In the genomic region with DNA sequence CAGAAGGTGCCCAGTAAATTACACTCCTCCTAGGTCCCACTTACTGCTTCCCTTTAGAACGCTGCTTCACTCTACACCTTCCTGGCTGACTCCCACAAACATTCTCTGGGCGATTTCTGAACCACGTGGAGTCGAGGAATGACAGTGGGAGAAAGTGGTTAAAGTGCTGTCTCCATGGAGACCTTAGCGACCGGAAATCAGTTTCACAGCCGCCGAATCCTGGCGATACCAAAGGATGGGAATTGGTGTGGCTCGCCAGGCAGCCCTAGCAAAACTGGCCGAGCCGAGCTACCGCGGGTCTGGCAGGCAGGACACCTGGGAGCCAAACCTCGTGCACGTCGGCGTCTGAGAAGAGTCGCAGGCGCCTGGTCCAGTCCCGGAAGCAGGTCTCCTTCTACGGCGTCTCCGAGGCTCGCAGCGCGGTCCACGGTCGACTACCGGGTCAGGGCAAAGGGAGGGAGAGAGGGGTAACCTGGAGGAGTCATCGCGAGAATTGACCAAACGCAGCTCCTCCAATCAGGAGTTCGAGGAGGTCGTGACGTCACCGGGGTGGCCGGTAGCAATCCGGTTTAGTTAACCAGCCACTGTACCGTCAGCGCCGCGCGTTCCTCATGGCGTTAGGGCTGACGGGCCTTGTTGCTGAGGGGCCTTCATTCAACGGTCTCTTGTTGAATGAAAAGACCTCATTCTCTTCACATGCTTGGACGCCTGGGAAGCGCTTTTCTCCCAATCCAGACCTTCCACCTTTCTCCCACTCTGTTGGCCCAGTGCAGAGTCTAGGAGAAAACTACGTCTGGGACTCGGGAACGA, we compare ENCODE assay signal across 1 cellular context.
A peak's percentile ranks its signal among the peaks of the same experiment; 100 is the strongest.
TF ChIP-seq lines count a peak whose summit lies in the region.

A gene with protein sequence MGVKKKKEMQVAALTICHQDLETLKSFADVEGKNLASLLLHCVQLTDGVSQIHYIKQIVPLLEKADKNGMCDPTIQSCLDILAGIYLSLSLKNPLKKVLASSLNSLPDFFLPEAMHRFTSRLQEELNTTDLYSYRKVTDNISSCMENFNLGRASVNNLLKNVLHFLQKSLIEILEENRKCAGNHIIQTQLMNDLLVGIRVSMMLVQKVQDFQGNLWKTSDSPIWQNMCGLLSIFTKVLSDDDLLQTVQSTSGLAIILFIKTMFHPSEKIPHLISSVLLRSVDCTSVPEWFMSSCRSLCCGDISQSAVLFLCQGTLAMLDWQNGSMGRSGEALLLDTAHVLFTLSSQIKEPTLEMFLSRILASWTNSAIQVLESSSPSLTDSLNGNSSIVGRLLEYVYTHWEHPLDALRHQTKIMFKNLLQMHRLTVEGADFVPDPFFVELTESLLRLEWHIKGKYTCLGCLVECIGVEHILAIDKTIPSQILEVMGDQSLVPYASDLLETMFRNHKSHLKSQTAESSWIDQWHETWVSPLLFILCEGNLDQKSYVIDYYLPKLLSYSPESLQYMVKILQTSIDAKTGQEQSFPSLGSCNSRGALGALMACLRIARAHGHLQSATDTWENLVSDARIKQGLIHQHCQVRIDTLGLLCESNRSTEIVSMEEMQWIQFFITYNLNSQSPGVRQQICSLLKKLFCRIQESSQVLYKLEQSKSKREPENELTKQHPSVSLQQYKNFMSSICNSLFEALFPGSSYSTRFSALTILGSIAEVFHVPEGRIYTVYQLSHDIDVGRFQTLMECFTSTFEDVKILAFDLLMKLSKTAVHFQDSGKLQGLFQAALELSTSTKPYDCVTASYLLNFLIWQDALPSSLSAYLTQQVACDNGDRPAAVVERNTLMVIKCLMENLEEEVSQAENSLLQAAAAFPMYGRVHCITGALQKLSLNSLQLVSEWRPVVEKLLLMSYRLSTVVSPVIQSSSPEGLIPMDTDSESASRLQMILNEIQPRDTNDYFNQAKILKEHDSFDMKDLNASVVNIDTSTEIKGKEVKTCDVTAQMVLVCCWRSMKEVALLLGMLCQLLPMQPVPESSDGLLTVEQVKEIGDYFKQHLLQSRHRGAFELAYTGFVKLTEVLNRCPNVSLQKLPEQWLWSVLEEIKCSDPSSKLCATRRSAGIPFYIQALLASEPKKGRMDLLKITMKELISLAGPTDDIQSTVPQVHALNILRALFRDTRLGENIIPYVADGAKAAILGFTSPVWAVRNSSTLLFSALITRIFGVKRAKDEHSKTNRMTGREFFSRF (N-terminal part only) (minus strand): TSS at position 436 of the 810 bp plus-strand sequence. CDS start 3,646 bp downstream, outside the sequence.

TF ChIP-seq in GM12878, 131 proteins besides CTCF, POLR2A, EP300 and RAD21 (continued from another document and continues in another):
- TF ChIP-seq, protein P1, sequence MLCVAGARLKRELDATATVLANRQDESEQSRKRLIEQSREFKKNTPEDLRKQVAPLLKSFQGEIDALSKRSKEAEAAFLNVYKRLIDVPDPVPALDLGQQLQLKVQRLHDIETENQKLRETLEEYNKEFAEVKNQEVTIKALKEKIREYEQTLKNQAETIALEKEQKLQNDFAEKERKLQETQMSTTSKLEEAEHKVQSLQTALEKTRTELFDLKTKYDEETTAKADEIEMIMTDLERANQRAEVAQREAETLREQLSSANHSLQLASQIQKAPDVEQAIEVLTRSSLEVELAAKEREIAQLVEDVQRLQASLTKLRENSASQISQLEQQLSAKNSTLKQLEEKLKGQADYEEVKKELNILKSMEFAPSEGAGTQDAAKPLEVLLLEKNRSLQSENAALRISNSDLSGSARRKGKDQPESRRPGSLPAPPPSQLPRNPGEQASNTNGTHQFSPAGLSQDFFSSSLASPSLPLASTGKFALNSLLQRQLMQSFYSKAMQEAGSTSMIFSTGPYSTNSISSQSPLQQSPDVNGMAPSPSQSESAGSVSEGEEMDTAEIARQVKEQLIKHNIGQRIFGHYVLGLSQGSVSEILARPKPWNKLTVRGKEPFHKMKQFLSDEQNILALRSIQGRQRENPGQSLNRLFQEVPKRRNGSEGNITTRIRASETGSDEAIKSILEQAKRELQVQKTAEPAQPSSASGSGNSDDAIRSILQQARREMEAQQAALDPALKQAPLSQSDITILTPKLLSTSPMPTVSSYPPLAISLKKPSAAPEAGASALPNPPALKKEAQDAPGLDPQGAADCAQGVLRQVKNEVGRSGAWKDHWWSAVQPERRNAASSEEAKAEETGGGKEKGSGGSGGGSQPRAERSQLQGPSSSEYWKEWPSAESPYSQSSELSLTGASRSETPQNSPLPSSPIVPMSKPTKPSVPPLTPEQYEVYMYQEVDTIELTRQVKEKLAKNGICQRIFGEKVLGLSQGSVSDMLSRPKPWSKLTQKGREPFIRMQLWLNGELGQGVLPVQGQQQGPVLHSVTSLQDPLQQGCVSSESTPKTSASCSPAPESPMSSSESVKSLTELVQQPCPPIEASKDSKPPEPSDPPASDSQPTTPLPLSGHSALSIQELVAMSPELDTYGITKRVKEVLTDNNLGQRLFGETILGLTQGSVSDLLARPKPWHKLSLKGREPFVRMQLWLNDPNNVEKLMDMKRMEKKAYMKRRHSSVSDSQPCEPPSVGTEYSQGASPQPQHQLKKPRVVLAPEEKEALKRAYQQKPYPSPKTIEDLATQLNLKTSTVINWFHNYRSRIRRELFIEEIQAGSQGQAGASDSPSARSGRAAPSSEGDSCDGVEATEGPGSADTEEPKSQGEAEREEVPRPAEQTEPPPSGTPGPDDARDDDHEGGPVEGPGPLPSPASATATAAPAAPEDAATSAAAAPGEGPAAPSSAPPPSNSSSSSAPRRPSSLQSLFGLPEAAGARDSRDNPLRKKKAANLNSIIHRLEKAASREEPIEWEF (IDR thresholded peaks at IDR 0.05; ENCODE audit: insufficient replicate concordance, low read depth, low read length): no peak
- TF ChIP-seq CEBPB (IDR thresholded peaks at IDR 0.05; ENCODE audit: borderline replicate concordance in 1 of 2, low read depth in 2 of 2, low read length in 2 of 2): no peak
- TF ChIP-seq ATF7 (IDR thresholded peaks at IDR 0.05; ENCODE audit: low read depth): peak; percentile 99
- TF ChIP-seq EZH2 (IDR thresholded peaks at IDR 0.05; ENCODE audit: borderline replicate concordance, control insufficient read depth, low read depth, low read length): no peak
- no peak for TF ChIP-seq NR2C2 (IDR thresholded peaks at IDR 0.05; ENCODE audit: borderline replicate concordance, control insufficient read depth, insufficient read length, low read depth)
- TF ChIP-seq, protein P2, sequence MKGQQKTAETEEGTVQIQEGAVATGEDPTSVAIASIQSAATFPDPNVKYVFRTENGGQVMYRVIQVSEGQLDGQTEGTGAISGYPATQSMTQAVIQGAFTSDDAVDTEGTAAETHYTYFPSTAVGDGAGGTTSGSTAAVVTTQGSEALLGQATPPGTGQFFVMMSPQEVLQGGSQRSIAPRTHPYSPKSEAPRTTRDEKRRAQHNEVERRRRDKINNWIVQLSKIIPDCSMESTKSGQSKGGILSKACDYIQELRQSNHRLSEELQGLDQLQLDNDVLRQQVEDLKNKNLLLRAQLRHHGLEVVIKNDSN (IDR thresholded peaks at IDR 0.05; ENCODE audit: borderline replicate concordance, extremely low read length, insufficient read depth, low read depth, low read length): no peak
- no peak for TF ChIP-seq MYB (IDR thresholded peaks at IDR 0.05; ENCODE audit: borderline replicate concordance, low read depth, low read length)
- TF ChIP-seq TCF12 (IDR thresholded peaks at IDR 0.05; ENCODE audit: low read depth, low read length): 0 out of 2 replicates have a peak, but pooled peaks have one; percentile 35
- TF ChIP-seq PAX8 (IDR thresholded peaks at IDR 0.05): no peak
- no peak for TF ChIP-seq DPF2 (IDR thresholded peaks at IDR 0.05)
- 0 out of 2 replicates have a peak, but pooled peaks have one; percentile 54 for TF ChIP-seq ASH2L (IDR thresholded peaks at IDR 0.05; ENCODE audit: borderline replicate concordance, low read depth)
- no peak for TF ChIP-seq IRF3 (IDR thresholded peaks at IDR 0.05)
- TF ChIP-seq ZSCAN29 (IDR thresholded peaks at IDR 0.05): 0 out of 2 replicates have a peak, but pooled peaks have one; percentile 11
- no peak; the same call in 1 of the 2 replicates for TF ChIP-seq CBX5 (IDR thresholded peaks at IDR 0.05; ENCODE audit: low read depth)
- no peak for TF ChIP-seq ZBTB33 (IDR thresholded peaks at IDR 0.05)
- TF ChIP-seq NR2C1 (IDR thresholded peaks at IDR 0.05): peak; percentile 97
- no peak for TF ChIP-seq CHD4 (IDR thresholded peaks at IDR 0.05)
- TF ChIP-seq RFX5 (IDR thresholded peaks at IDR 0.05; ENCODE audit: low read depth, low read length): peak; percentile 94
- TF ChIP-seq MEF2A (IDR thresholded peaks at IDR 0.05; ENCODE audit: insufficient read depth, low read depth, low read length): no peak
- TF ChIP-seq SMARCA5 (IDR thresholded peaks at IDR 0.05): no peak
- no peak for TF ChIP-seq BACH1 (IDR thresholded peaks at IDR 0.05; ENCODE audit: borderline replicate concordance)
- TF ChIP-seq KDM1A (IDR thresholded peaks at IDR 0.05; ENCODE audit: borderline replicate concordance): no peak
- TF ChIP-seq MTA3 (IDR thresholded peaks at IDR 0.05; ENCODE audit: borderline replicate concordance, low read length): no peak; the same call in 1 of the 2 replicates
- TF ChIP-seq, protein P3, sequence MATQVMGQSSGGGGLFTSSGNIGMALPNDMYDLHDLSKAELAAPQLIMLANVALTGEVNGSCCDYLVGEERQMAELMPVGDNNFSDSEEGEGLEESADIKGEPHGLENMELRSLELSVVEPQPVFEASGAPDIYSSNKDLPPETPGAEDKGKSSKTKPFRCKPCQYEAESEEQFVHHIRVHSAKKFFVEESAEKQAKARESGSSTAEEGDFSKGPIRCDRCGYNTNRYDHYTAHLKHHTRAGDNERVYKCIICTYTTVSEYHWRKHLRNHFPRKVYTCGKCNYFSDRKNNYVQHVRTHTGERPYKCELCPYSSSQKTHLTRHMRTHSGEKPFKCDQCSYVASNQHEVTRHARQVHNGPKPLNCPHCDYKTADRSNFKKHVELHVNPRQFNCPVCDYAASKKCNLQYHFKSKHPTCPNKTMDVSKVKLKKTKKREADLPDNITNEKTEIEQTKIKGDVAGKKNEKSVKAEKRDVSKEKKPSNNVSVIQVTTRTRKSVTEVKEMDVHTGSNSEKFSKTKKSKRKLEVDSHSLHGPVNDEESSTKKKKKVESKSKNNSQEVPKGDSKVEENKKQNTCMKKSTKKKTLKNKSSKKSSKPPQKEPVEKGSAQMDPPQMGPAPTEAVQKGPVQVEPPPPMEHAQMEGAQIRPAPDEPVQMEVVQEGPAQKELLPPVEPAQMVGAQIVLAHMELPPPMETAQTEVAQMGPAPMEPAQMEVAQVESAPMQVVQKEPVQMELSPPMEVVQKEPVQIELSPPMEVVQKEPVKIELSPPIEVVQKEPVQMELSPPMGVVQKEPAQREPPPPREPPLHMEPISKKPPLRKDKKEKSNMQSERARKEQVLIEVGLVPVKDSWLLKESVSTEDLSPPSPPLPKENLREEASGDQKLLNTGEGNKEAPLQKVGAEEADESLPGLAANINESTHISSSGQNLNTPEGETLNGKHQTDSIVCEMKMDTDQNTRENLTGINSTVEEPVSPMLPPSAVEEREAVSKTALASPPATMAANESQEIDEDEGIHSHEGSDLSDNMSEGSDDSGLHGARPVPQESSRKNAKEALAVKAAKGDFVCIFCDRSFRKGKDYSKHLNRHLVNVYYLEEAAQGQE (IDR thresholded peaks at IDR 0.05; ENCODE audit: low read depth, low read length): no peak
- peak; percentile 78 for TF ChIP-seq IKZF1 (conservative IDR thresholded peaks at IDR 0.05)
- peak; percentile 37 for TF ChIP-seq SIX5 (IDR thresholded peaks at IDR 0.05; ENCODE audit: low read depth, low read length, severe bottlenecking)
- peak; percentile 77 for TF ChIP-seq SP1 (IDR thresholded peaks at IDR 0.05; ENCODE audit: low read depth, low read length)
- no peak for TF ChIP-seq HDAC2 (IDR thresholded peaks at IDR 0.05)
- no peak for TF ChIP-seq CBX3 (IDR thresholded peaks at IDR 0.05; ENCODE audit: borderline replicate concordance, low read depth)
- no peak for TF ChIP-seq BMI1 (IDR thresholded peaks at IDR 0.05; ENCODE audit: borderline replicate concordance)
- TF ChIP-seq RUNX3 (IDR thresholded peaks at IDR 0.05; ENCODE audit: low read length): peak; percentile 47
- no peak for TF ChIP-seq STAT1 (conservative IDR thresholded peaks at IDR 0.05)
- peak; percentile 91; the same call in 1 of the 2 replicates for TF ChIP-seq SMAD5 (IDR thresholded peaks at IDR 0.05; ENCODE audit: low read depth)
- TF ChIP-seq LARP7 (IDR thresholded peaks at IDR 0.05): 0 out of 2 replicates have a peak, but pooled peaks have one; percentile 21
- TF ChIP-seq SREBF1 (IDR thresholded peaks at IDR 0.05; ENCODE audit: low read length): peak; percentile 49; the same call in 1 of the 2 replicates
- TF ChIP-seq TCF7 (IDR thresholded peaks at IDR 0.05; ENCODE audit: borderline replicate concordance): no peak
- TF ChIP-seq, protein P4, sequence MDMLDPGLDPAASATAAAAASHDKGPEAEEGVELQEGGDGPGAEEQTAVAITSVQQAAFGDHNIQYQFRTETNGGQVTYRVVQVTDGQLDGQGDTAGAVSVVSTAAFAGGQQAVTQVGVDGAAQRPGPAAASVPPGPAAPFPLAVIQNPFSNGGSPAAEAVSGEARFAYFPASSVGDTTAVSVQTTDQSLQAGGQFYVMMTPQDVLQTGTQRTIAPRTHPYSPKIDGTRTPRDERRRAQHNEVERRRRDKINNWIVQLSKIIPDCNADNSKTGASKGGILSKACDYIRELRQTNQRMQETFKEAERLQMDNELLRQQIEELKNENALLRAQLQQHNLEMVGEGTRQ (IDR thresholded peaks at IDR 0.05; ENCODE audit: borderline replicate concordance, low read depth, low read length): no peak
